In genomic region chr16:52491216-52491615, GRCh38 we compare ENCODE assay signal across 26 cellular contexts. TPM values are rescaled to one million over a fixed set of nuclear protein-coding genes. Genes with fewer than 3 reads are reported as not detected.
"Had no signal": no experiment of that assay in that cellular context is flagged by ENCODE, and none has a peak within 500 bp of the region (broad histone marks: within the 10 kb centered on the region; RNA-seq: fewer than 3 reads in every experiment).

No MANE protein-coding gene starts in this region.

- H3K36me3 ChIP-seq: colonic mucosa, pancreas, sigmoid colon, stomach, suprapubic skin, thyroid gland, upper lobe of left lung, uterus had no signal

- H3K27ac ChIP-seq: colonic mucosa, foreskin keratinocyte, hepatocyte, pancreas, psoas muscle, sigmoid colon, skin epidermis, suprapubic skin, thyroid gland, upper lobe of left lung, uterus had no signal

- H2AFZ ChIP-seq: hepatocyte had no signal

- H3K4me2 ChIP-seq: hepatocyte had no signal

- H3K27me3 Mint-ChIP-seq: natural killer cell treated with Interleukin-12 subunit alpha and Interleukin-12 subunit beta and Interleukin-15 and Interleukin-18, amount 100 ng/mL, for 72 hours; stimulated activated naive B cell treated with anti-CD40 and anti-IgM and Interleukin-4, amounts not matched to agents 10 μg/mL and 1 μg/mL and 100 μg/mL, for 72 hours had no signal

- FAIRE-seq: endothelial cell of umbilical vein, pancreas had no signal

- ATAC-seq: foreskin keratinocyte; left colon; left ventricle myocardium superior; natural killer cell treated with Interleukin-12 subunit alpha and Interleukin-12 subunit beta and Interleukin-15 and Interleukin-18, amount 100 ng/mL, for 72 hours; pancreas; psoas muscle; stimulated activated naive B cell treated with anti-CD40 and anti-IgM and Interleukin-4, amounts not matched to agents 10 μg/mL and 1 μg/mL and 100 μg/mL, for 72 hours had no signal

- H3K36me3 Mint-ChIP-seq: natural killer cell treated with Interleukin-12 subunit alpha and Interleukin-12 subunit beta and Interleukin-15 and Interleukin-18, amount 100 ng/mL, for 72 hours; stimulated activated naive B cell treated with anti-CD40 and anti-IgM and Interleukin-4, amounts not matched to agents 10 μg/mL and 1 μg/mL and 100 μg/mL, for 72 hours had no signal

- H3K9me3 ChIP-seq: colonic mucosa, pancreas, psoas muscle, sigmoid colon, stomach, suprapubic skin, thyroid gland, upper lobe of left lung, uterus had no signal

- H3K4me3 Mint-ChIP-seq: natural killer cell treated with Interleukin-12 subunit alpha and Interleukin-12 subunit beta and Interleukin-15 and Interleukin-18, amount 100 ng/mL, for 72 hours; stimulated activated naive B cell treated with anti-CD40 and anti-IgM and Interleukin-4, amounts not matched to agents 10 μg/mL and 1 μg/mL and 100 μg/mL, for 72 hours had no signal

- H3K27me3 ChIP-seq: colonic mucosa, foreskin keratinocyte, hepatocyte, pancreas, sigmoid colon, stomach, suprapubic skin, thyroid gland, upper lobe of left lung, uterus had no signal

- DNase-seq: colonic mucosa; dermis blood vessel endothelial cell; erythroblast; foreskin keratinocyte; left colon; left ventricle myocardium superior; occipital lobe; pancreas; psoas muscle; retina; sigmoid colon; stimulated activated CD4-positive, alpha-beta T cell treated with anti-CD3 and anti-CD28 coated beads, Interleukin-2, amount 100 ng/mL, for 24 hours; stimulated activated CD4-positive, alpha-beta T cell treated with anti-CD3 and anti-CD28 coated beads, Interleukin-4, amount 100 ng/mL, for 4 hours; stimulated activated naive B cell treated with anti-CD40 and anti-IgM and Interleukin-4, amounts not matched to agents 10 μg/mL and 1 μg/mL and 100 μg/mL, for 72 hours; stomach; thyroid gland; upper lobe of left lung; uterus had no signal

- H3K4me1 Mint-ChIP-seq: stimulated activated naive B cell treated with anti-CD40 and anti-IgM and Interleukin-4, amounts not matched to agents 10 μg/mL and 1 μg/mL and 100 μg/mL, for 72 hours had no signal

- H3K27ac Mint-ChIP-seq: natural killer cell treated with Interleukin-12 subunit alpha and Interleukin-12 subunit beta and Interleukin-15 and Interleukin-18, amount 100 ng/mL, for 72 hours; stimulated activated naive B cell treated with anti-CD40 and anti-IgM and Interleukin-4, amounts not matched to agents 10 μg/mL and 1 μg/mL and 100 μg/mL, for 72 hours had no signal

- H3K4me1 ChIP-seq: foreskin keratinocyte, psoas muscle, sigmoid colon, suprapubic skin, thyroid gland, upper lobe of left lung, uterus had no signal

- H3K4me3 ChIP-seq: colonic mucosa, hepatocyte, lung, pancreas, psoas muscle, sigmoid colon, skin epidermis, stomach, suprapubic skin, thyroid gland, upper lobe of left lung, uterus had no signal

RNA-seq across cellular contexts. Expression of gene TOX3, which starts 55.7 kb away (rescaled TPM):
- total RNA-seq: endothelial cell of umbilical vein; foreskin keratinocyte; left ventricle myocardium superior; mesenteric fat pad; myocyte; natural killer cell treated with Interleukin-12 subunit alpha and Interleukin-12 subunit beta and Interleukin-15 and Interleukin-18, amount 100 ng/mL, for 72 hours; psoas muscle; thyroid gland had no signal
- polyA plus RNA-seq: endothelial cell of umbilical vein had no signal
